Comparison of ENCODE assay signal across 15 cellular contexts in genomic region chr2:170498559-170498958, GRCh38.
DNase-seq lines count a peak whose midpoint lies in the region; ATAC-seq, FAIRE-seq and TF ChIP-seq lines count a peak whose summit lies in the region.
"Had no signal": no experiment of that assay in that cellular context is flagged by ENCODE, and none has a peak within 500 bp of the region (broad histone marks: within the 10 kb centered on the region; RNA-seq: fewer than 3 reads in every experiment).

No MANE protein-coding gene starts in this region.

- POLR2A ChIA-PET in activated CD8-positive, alpha-beta T cell treated with anti-CD3 and anti-CD28 coated beads for 36 hours (lab: Charles Lee) = no interaction called here

- no peak for TF ChIP-seq CTCF in neural crest cell (conservative IDR thresholded peaks at IDR 0.05)
- no peak for TF ChIP-seq CTCF in activated CD8-positive, alpha-beta T cell treated with anti-CD3 and anti-CD28 coated beads for 36 hours (IDR thresholded peaks at IDR 0.05)

- peaks cover 30% of the 10 kb centered on the region for H3K4me1 Mint-ChIP-seq in neural crest cell
- no peaks in the 10 kb centered on the region for H3K4me1 Mint-ChIP-seq in activated CD8-positive, alpha-beta T cell treated with anti-CD3 and anti-CD28 coated beads for 36 hours (ENCODE audit: low read depth)

- H3K27me3 Mint-ChIP-seq in neural crest cell (ENCODE audit: low read depth) = peaks cover 6% of the 10 kb centered on the region
- peaks cover 5% of the 10 kb centered on the region for H3K27me3 Mint-ChIP-seq in activated CD8-positive, alpha-beta T cell treated with anti-CD3 and anti-CD28 coated beads for 36 hours

- H3K27ac Mint-ChIP-seq in neural crest cell (ENCODE audit: unreplicated experiment) = peak overlapping the region; percentile 11
- no peak overlapping the region for H3K27ac Mint-ChIP-seq in activated CD8-positive, alpha-beta T cell treated with anti-CD3 and anti-CD28 coated beads for 36 hours
- H3K27ac Mint-ChIP-seq: CD14-positive monocyte; T-helper 1 cell treated with Interleukin-12 subunit alpha and Interleukin-12 subunit beta and Interleukin-4 antibody, amounts not matched to agents 30 μg/mL and 1 μg/mL, for 36 hours had no signal

- intact Hi-C loops in activated CD8-positive, alpha-beta T cell treated with anti-CD3 and anti-CD28 coated beads for 36 hours (cut with micrococcal nuclease) = no loop called here

- H3K4me3 Mint-ChIP-seq in neural crest cell = no peak overlapping the region
- no peak overlapping the region for H3K4me3 Mint-ChIP-seq in activated CD8-positive, alpha-beta T cell treated with anti-CD3 and anti-CD28 coated beads for 36 hours
- H3K4me3 Mint-ChIP-seq: CD14-positive monocyte; T-helper 1 cell treated with Interleukin-12 subunit alpha and Interleukin-12 subunit beta and Interleukin-4 antibody, amounts not matched to agents 30 μg/mL and 1 μg/mL, for 36 hours had no signal

- CTCF ChIA-PET in activated CD8-positive, alpha-beta T cell treated with anti-CD3 and anti-CD28 coated beads for 36 hours (lab: Charles Lee) = interaction anchor here (1.0 kb wide), 1 partner anchor 314 kb away, joined by 4 read pairs; no protein-coding TSS in a partner anchor

- H3K36me3 Mint-ChIP-seq in neural crest cell (ENCODE audit: low read depth) = no peaks in the 10 kb centered on the region
- H3K36me3 Mint-ChIP-seq in activated CD8-positive, alpha-beta T cell treated with anti-CD3 and anti-CD28 coated beads for 36 hours (ENCODE audit: low read depth) = no peaks in the 10 kb centered on the region
- H3K36me3 Mint-ChIP-seq: CD14-positive monocyte had no signal

- FAIRE-seq in GM19239 (lab: Jason Lieb, UNC) = no peak
- FAIRE-seq: A549, RCC 7860 had no signal

- DNase-seq in NCI-H2029 (lab: John Stamatoyannopoulos, UW) (peak; percentile 30), NCI-H2029 treated with DMSO at 0.1 percent for 48 hours (lab: John Stamatoyannopoulos, UW) (no peak), NCI-H1930 (lab: John Stamatoyannopoulos, UW) (peak; percentile 37 to 46), NCI-H748 treated with DMSO at 0.1 percent for 48 hours (lab: John Stamatoyannopoulos, UW) (peak; percentile 48), neural crest cell (ENCODE audit: low read depth, low spot score) (no peak), GM19239 (ENCODE audit: insufficient read length, low spot score) (no peak), left lobe of liver (ENCODE audit: low spot score) (no peak)
- no peak for DNase-seq in activated CD8-positive, alpha-beta T cell treated with anti-CD3 and anti-CD28 coated beads for 36 hours
- DNase-seq: Caco-2, NCI-H82, SHP77 treated with DMSO at 0.1 percent for 48 hours had no signal

- H3K9me3 Mint-ChIP-seq in neural crest cell = no peaks in the 10 kb centered on the region
- no peaks in the 10 kb centered on the region for H3K9me3 Mint-ChIP-seq in activated CD8-positive, alpha-beta T cell treated with anti-CD3 and anti-CD28 coated beads for 36 hours
- H3K9me3 Mint-ChIP-seq: CD14-positive monocyte; T-helper 1 cell treated with Interleukin-12 subunit alpha and Interleukin-12 subunit beta and Interleukin-4 antibody, amounts not matched to agents 30 μg/mL and 1 μg/mL, for 36 hours had no signal

- no peak for ATAC-seq in left lobe of liver
- no peak for ATAC-seq in activated CD8-positive, alpha-beta T cell treated with anti-CD3 and anti-CD28 coated beads for 36 hours
- ATAC-seq: A549 had no signal

Comparison
In these comparisons a context has a peak if more than half of its experiments do, and no peak if none do; other contexts are left out.
1. DNase-seq: peak in NCI-H2029 (single experiment), NCI-H1930 (2 of 2) and NCI-H748 treated with DMSO at 0.1 percent for 48 hours (single experiment); none in NCI-H2029 treated with DMSO at 0.1 percent for 48 hours (single experiment), neural crest cell (single experiment), GM19239 (single experiment), left lobe of liver (single experiment) and activated CD8-positive, alpha-beta T cell treated with anti-CD3 and anti-CD28 coated beads for 36 hours (single experiment).